ENCODE assay signal across 24 cellular contexts in genomic region chr10:122296363-122297120, GRCh38. TPM values are rescaled to one million over a fixed set of nuclear protein-coding genes. Genes with fewer than 3 reads are reported as not detected.
A peak's percentile ranks its signal among the peaks of the same experiment; 100 is the strongest.
DNase-seq lines count a peak whose midpoint lies in the region; ATAC-seq, FAIRE-seq and TF ChIP-seq lines count a peak whose summit lies in the region.
"Had no signal": no experiment of that assay in that cellular context is flagged by ENCODE, and none has a peak within 500 bp of the region (broad histone marks: within the 10 kb centered on the region; RNA-seq: fewer than 3 reads in every experiment).

No MANE protein-coding gene starts in this region.

- ATAC-seq in GM21360 (IDR thresholded peaks at IDR 0.05; ENCODE audit: unreplicated experiment): peak; percentile 65
- ATAC-seq in HG03432 (IDR thresholded peaks at IDR 0.05; ENCODE audit: unreplicated experiment): peak; percentile 50
- no peak for ATAC-seq in GM18519 (IDR thresholded peaks at IDR 0.05; ENCODE audit: low FRiP score, unreplicated experiment)
- no peak for ATAC-seq in GM21717 (IDR thresholded peaks at IDR 0.05; ENCODE audit: unreplicated experiment)
- ATAC-seq: activated naive CD8-positive, alpha-beta T cell treated with anti-CD3 and anti-CD28 coated beads, Interleukin-2, amount 50 U/mL, for 24 hours; left cardiac atrium had no signal

- H3K27me3 Mint-ChIP-seq in glutamatergic neuron (ENCODE audit: unreplicated experiment): peaks cover 5% of the 10 kb centered on the region
- peaks cover 9% of the 10 kb centered on the region for H3K27me3 Mint-ChIP-seq in activated T-helper 1 cell treated with anti-CD3 and anti-CD28 coated beads, Interleukin-12 subunit alpha, Interleukin-12 subunit beta, Interleukin-2, Interleukin-4 antibody, amounts not matched to agents 30 ng/mL and 10 ng/mL and 1 ng/mL, durations not matched to agents 14 hours and 24 hours and 36 hours (ENCODE audit: insufficient read depth)

- TF ChIP-seq POLR2A in GM12891 (IDR thresholded peaks at IDR 0.05; ENCODE audit: low read depth, low read length) (no peak), H54 (IDR thresholded peaks at IDR 0.05; ENCODE audit: low read depth, low read length) (no peak)

- FAIRE-seq in GM12891 (lab: Jason Lieb, UNC): peak; percentile 20
- FAIRE-seq in H54 (lab: Jason Lieb, UNC): no peak

- H3K4me3 Mint-ChIP-seq in glutamatergic neuron (ENCODE audit: unreplicated experiment): no peak overlapping the region
- H3K4me3 Mint-ChIP-seq in activated T-helper 1 cell treated with anti-CD3 and anti-CD28 coated beads, Interleukin-12 subunit alpha, Interleukin-12 subunit beta, Interleukin-2, Interleukin-4 antibody, amounts not matched to agents 30 ng/mL and 10 ng/mL and 1 ng/mL, durations not matched to agents 14 hours and 24 hours and 36 hours: no peak overlapping the region
- H3K4me3 Mint-ChIP-seq: activated CD4-positive, alpha-beta T cell treated with anti-CD3 and anti-CD28 coated beads, Interleukin-2, amount 10 ng/mL, durations not matched to agents 7 days and 5 days; activated naive CD8-positive, alpha-beta T cell treated with anti-CD3 and anti-CD28 coated beads, Interleukin-2, amount 50 U/mL, for 24 hours; CD14-positive monocyte; memory B cell; type B pancreatic cell had no signal

- peaks cover 11% of the 10 kb centered on the region for H3K4me1 Mint-ChIP-seq in glutamatergic neuron (ENCODE audit: low read depth, unreplicated experiment)
- peaks cover 17% of the 10 kb centered on the region for H3K4me1 Mint-ChIP-seq in activated T-helper 1 cell treated with anti-CD3 and anti-CD28 coated beads, Interleukin-12 subunit alpha, Interleukin-12 subunit beta, Interleukin-2, Interleukin-4 antibody, amounts not matched to agents 30 ng/mL and 10 ng/mL and 1 ng/mL, durations not matched to agents 14 hours and 24 hours and 36 hours (ENCODE audit: low read depth)
- H3K4me1 Mint-ChIP-seq: CD14-positive monocyte had no signal

- DNase-seq in GM12891 (ENCODE audit: insufficient read length, low spot score) (no peak), glutamatergic neuron (no peak), H54 (ENCODE audit: insufficient read length, low spot score) (no peak)
- DNase-seq in activated T-helper 1 cell treated with anti-CD3 and anti-CD28 coated beads, Interleukin-12 subunit alpha, Interleukin-12 subunit beta, Interleukin-2, Interleukin-4 antibody, amounts not matched to agents 30 ng/mL and 10 ng/mL and 1 ng/mL, durations not matched to agents 14 hours and 24 hours and 36 hours (ENCODE audit: low spot score): no peak
- DNase-seq: activated CD4-positive, alpha-beta T cell treated with anti-CD3 and anti-CD28 coated beads, Interleukin-2, amount 10 ng/mL, durations not matched to agents 7 days and 5 days; activated effector memory CD4-positive, alpha-beta T cell treated with Interleukin-2 at 50 U/mL for 16 hours; activated naive CD8-positive, alpha-beta T cell treated with anti-CD3 and anti-CD28 coated beads, Interleukin-2, amount 50 U/mL, for 24 hours; cerebellar nuclear complex; EL; IMR-90; left cardiac atrium; NCI-H1105; NCI-H2029; NCI-H2227 treated with DMSO at 0.1 percent for 48 hours; SK-N-SH; T-helper 2 cell had no signal

- TF ChIP-seq CTCF in glutamatergic neuron (IDR thresholded peaks at IDR 0.05; ENCODE audit: partially characterized antibody, unreplicated experiment): no peak

- peaks cover 1% of the 10 kb centered on the region for H3K9me3 Mint-ChIP-seq in glutamatergic neuron (ENCODE audit: unreplicated experiment)
- no peaks in the 10 kb centered on the region for H3K9me3 Mint-ChIP-seq in activated T-helper 1 cell treated with anti-CD3 and anti-CD28 coated beads, Interleukin-12 subunit alpha, Interleukin-12 subunit beta, Interleukin-2, Interleukin-4 antibody, amounts not matched to agents 30 ng/mL and 10 ng/mL and 1 ng/mL, durations not matched to agents 14 hours and 24 hours and 36 hours
- H3K9me3 Mint-ChIP-seq: activated CD4-positive, alpha-beta T cell treated with anti-CD3 and anti-CD28 coated beads, Interleukin-2, amount 10 ng/mL, durations not matched to agents 7 days and 5 days; activated naive CD8-positive, alpha-beta T cell treated with anti-CD3 and anti-CD28 coated beads, Interleukin-2, amount 50 U/mL, for 24 hours; CD14-positive monocyte; memory B cell; type B pancreatic cell had no signal

- peak overlapping the region; percentile 34 for H3K27ac Mint-ChIP-seq in glutamatergic neuron (ENCODE audit: unreplicated experiment)
- H3K27ac Mint-ChIP-seq in activated T-helper 1 cell treated with anti-CD3 and anti-CD28 coated beads, Interleukin-12 subunit alpha, Interleukin-12 subunit beta, Interleukin-2, Interleukin-4 antibody, amounts not matched to agents 30 ng/mL and 10 ng/mL and 1 ng/mL, durations not matched to agents 14 hours and 24 hours and 36 hours: no peak overlapping the region
- H3K27ac Mint-ChIP-seq: activated CD4-positive, alpha-beta T cell treated with anti-CD3 and anti-CD28 coated beads, Interleukin-2, amount 10 ng/mL, durations not matched to agents 7 days and 5 days; activated naive CD8-positive, alpha-beta T cell treated with anti-CD3 and anti-CD28 coated beads, Interleukin-2, amount 50 U/mL, for 24 hours; CD14-positive monocyte; memory B cell had no signal

- intact Hi-C loops in activated T-helper 1 cell treated with anti-CD3 and anti-CD28 coated beads, Interleukin-12 subunit alpha, Interleukin-12 subunit beta, Interleukin-2, Interleukin-4 antibody, amounts not matched to agents 30 ng/mL and 10 ng/mL and 1 ng/mL, durations not matched to agents 14 hours and 24 hours and 36 hours (cut with micrococcal nuclease): no loop called here

- H3K36me3 Mint-ChIP-seq in glutamatergic neuron (ENCODE audit: unreplicated experiment): peaks cover 6% of the 10 kb centered on the region
- no peaks in the 10 kb centered on the region for H3K36me3 Mint-ChIP-seq in activated T-helper 1 cell treated with anti-CD3 and anti-CD28 coated beads, Interleukin-12 subunit alpha, Interleukin-12 subunit beta, Interleukin-2, Interleukin-4 antibody, amounts not matched to agents 30 ng/mL and 10 ng/mL and 1 ng/mL, durations not matched to agents 14 hours and 24 hours and 36 hours (ENCODE audit: low read depth)
- H3K36me3 Mint-ChIP-seq: CD14-positive monocyte, memory B cell, type B pancreatic cell had no signal

TF ChIP-seq in GM12891, 5 proteins besides CTCF, POLR2A, EP300 and RAD21:
- TF ChIP-seq TAF1 (IDR thresholded peaks at IDR 0.05; ENCODE audit: low read depth, low read length) (no peak), POU2F2 (IDR thresholded peaks at IDR 0.05; ENCODE audit: low read depth, low read length) (no peak), SPI1 (IDR thresholded peaks at IDR 0.05; ENCODE audit: low read depth, low read length) (no peak), POLR2AphosphoS5 (IDR thresholded peaks at IDR 0.05; ENCODE audit: low read depth, low read length) (no peak), PAX5 (IDR thresholded peaks at IDR 0.05; ENCODE audit: insufficient read depth, low read length, severe bottlenecking) (no peak)

RNA-seq across cellular contexts. Expression of gene BTBD16, which starts 25.4 kb away (rescaled TPM):
- 0.21 TPM for polyA plus RNA-seq in GM12891 (2012; ENCODE audit: low read depth, missing spikeins)
- total RNA-seq in glutamatergic neuron (ENCODE audit: unreplicated experiment): 0.98 TPM
- total RNA-seq in activated T-helper 1 cell treated with anti-CD3 and anti-CD28 coated beads, Interleukin-12 subunit alpha, Interleukin-12 subunit beta, Interleukin-2, Interleukin-4 antibody, amounts not matched to agents 30 ng/mL and 10 ng/mL and 1 ng/mL, durations not matched to agents 14 hours and 24 hours and 36 hours: not detected in 2 replicates
- total RNA-seq: activated CD4-positive, alpha-beta T cell treated with anti-CD3 and anti-CD28 coated beads, Interleukin-2, amount 10 ng/mL, durations not matched to agents 7 days and 5 days; IMR-90; subcutaneous adipose tissue had no signal
- polyA plus RNA-seq: CD14-positive monocyte, IMR-90, SK-N-SH had no signal

Comparison
In these comparisons a context has a peak if more than half of its experiments do, and no peak if none do; other contexts are left out.
1. ATAC-seq: peak in GM21360 (single experiment) and HG03432 (single experiment); none in GM18519 (single experiment) and GM21717 (single experiment).